ENCODE assay signal across 1 cellular context in the genomic region with DNA sequence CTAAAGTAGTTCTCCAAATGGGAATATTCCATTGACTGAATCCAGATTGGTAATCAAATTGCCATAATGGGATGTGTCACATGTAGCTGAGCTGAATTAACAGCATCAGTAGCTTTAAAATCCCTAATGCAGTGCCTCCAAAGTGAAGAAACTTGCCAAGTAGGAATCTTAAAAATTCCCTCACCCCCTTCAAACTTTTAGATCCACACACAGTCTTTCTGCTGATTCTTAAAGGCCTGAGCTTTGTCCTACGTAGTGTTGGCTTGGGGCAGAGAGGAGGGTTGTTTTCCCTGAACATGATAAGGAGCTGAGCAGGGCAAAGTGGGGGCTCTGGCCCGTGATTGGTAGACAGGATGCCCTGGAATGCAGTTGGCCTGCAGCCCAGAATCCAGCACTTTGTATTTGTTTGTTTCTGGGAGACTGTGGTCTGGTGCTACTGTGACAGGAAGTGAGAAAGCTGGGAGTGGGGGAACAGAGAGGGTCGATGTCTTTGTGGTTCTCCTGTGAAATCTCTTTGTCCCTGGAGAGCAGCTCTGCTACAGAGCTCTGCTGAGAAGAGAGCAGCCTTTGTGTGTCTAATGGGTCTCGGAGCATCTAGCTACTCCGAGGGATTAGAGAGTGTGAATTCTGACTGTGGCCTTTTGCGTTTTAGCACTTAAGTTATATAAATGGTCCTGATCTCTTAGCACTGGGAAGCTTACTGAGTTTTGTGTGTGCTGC.
TF ChIP-seq lines count a peak whose summit lies in the region.

No MANE protein-coding gene starts in this region.

TF ChIP-seq in HepG2, 621 proteins besides CTCF, POLR2A, EP300 and RAD21 (continued from another document and continues in another):
- TF ChIP-seq, protein P1, sequence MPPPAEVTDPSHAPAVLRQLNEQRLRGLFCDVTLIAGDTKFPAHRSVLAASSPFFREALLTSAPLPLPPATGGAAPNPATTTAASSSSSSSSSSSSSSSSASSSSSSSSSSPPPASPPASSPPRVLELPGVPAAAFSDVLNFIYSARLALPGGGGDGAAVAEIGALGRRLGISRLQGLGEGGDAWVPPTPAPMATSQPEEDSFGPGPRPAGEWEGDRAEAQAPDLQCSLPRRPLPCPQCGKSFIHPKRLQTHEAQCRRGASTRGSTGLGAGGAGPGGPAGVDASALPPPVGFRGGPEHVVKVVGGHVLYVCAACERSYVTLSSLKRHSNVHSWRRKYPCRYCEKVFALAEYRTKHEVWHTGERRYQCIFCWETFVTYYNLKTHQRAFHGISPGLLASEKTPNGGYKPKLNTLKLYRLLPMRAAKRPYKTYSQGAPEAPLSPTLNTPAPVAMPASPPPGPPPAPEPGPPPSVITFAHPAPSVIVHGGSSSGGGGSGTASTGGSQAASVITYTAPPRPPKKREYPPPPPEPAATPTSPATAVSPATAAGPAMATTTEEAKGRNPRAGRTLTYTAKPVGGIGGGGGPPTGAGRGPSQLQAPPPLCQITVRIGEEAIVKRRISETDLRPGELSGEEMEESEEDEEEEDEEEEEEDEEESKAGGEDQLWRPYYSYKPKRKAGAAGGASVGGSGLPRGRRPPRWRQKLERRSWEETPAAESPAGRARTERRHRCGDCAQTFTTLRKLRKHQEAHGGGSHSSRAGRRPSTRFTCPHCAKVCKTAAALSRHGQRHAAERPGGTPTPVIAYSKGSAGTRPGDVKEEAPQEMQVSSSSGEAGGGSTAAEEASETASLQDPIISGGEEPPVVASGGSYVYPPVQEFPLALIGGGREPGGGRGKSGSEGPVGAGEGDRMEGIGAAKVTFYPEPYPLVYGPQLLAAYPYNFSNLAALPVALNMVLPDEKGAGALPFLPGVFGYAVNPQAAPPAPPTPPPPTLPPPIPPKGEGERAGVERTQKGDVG (CRISPR knock-in tag; IDR thresholded peaks at IDR 0.05; ENCODE audit: borderline replicate concordance) = no peak
- no peak; the same call in 1 of the 2 replicates for TF ChIP-seq TBX3 (IDR thresholded peaks at IDR 0.05; ENCODE audit: borderline replicate concordance)
- no peak for TF ChIP-seq CBX2 (IDR thresholded peaks at IDR 0.05; ENCODE audit: low read depth, low read length)
- TF ChIP-seq CBX2 (CRISPR knock-in tag; IDR thresholded peaks at IDR 0.05; ENCODE audit: low read depth) = no peak
- no peak for TF ChIP-seq GPN1 (CRISPR knock-in tag; IDR thresholded peaks at IDR 0.05; ENCODE audit: borderline replicate concordance)
- no peak for TF ChIP-seq ZNF557 (CRISPR knock-in tag; IDR thresholded peaks at IDR 0.05)
- TF ChIP-seq ZNF570 (CRISPR knock-in tag; IDR thresholded peaks at IDR 0.05; ENCODE audit: borderline replicate concordance) = no peak
- no peak for TF ChIP-seq TAF15 (IDR thresholded peaks at IDR 0.05; ENCODE audit: low read depth, low read length, poor library complexity, severe bottlenecking)
- no peak for TF ChIP-seq RAD51 (IDR thresholded peaks at IDR 0.05; ENCODE audit: borderline replicate concordance)
- TF ChIP-seq PHB2 (IDR thresholded peaks at IDR 0.05; ENCODE audit: partially characterized antibody) = no peak
- no peak for TF ChIP-seq NRL (CRISPR knock-in tag; IDR thresholded peaks at IDR 0.05; ENCODE audit: borderline replicate concordance)
- TF ChIP-seq, protein P2, sequence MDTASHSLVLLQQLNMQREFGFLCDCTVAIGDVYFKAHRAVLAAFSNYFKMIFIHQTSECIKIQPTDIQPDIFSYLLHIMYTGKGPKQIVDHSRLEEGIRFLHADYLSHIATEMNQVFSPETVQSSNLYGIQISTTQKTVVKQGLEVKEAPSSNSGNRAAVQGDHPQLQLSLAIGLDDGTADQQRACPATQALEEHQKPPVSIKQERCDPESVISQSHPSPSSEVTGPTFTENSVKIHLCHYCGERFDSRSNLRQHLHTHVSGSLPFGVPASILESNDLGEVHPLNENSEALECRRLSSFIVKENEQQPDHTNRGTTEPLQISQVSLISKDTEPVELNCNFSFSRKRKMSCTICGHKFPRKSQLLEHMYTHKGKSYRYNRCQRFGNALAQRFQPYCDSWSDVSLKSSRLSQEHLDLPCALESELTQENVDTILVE (CRISPR knock-in tag; IDR thresholded peaks at IDR 0.05) = no peak
- TF ChIP-seq, protein P3, sequence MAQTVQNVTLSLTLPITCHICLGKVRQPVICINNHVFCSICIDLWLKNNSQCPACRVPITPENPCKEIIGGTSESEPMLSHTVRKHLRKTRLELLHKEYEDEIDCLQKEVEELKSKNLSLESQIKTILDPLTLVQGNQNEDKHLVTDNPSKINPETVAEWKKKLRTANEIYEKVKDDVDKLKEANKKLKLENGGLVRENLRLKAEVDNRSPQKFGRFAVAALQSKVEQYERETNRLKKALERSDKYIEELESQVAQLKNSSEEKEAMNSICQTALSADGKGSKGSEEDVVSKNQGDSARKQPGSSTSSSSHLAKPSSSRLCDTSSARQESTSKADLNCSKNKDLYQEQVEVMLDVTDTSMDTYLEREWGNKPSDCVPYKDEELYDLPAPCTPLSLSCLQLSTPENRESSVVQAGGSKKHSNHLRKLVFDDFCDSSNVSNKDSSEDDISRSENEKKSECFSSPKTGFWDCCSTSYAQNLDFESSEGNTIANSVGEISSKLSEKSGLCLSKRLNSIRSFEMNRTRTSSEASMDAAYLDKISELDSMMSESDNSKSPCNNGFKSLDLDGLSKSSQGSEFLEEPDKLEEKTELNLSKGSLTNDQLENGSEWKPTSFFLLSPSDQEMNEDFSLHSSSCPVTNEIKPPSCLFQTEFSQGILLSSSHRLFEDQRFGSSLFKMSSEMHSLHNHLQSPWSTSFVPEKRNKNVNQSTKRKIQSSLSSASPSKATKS (CRISPR knock-in tag; IDR thresholded peaks at IDR 0.05) = no peak
- TF ChIP-seq, protein P4, sequence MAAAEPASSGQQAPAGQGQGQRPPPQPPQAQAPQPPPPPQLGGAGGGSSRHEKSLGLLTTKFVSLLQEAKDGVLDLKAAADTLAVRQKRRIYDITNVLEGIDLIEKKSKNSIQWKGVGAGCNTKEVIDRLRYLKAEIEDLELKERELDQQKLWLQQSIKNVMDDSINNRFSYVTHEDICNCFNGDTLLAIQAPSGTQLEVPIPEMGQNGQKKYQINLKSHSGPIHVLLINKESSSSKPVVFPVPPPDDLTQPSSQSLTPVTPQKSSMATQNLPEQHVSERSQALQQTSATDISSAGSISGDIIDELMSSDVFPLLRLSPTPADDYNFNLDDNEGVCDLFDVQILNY (CRISPR knock-in tag; conservative IDR thresholded peaks at IDR 0.05) = no peak
- no peak for TF ChIP-seq NFRKB (IDR thresholded peaks at IDR 0.05)
- TF ChIP-seq ZNF607 (CRISPR knock-in tag; IDR thresholded peaks at IDR 0.05; ENCODE audit: borderline replicate concordance) = no peak
- no peak for TF ChIP-seq ZFP90 (CRISPR knock-in tag; IDR thresholded peaks at IDR 0.05; ENCODE audit: borderline replicate concordance)
- TF ChIP-seq, protein P5, sequence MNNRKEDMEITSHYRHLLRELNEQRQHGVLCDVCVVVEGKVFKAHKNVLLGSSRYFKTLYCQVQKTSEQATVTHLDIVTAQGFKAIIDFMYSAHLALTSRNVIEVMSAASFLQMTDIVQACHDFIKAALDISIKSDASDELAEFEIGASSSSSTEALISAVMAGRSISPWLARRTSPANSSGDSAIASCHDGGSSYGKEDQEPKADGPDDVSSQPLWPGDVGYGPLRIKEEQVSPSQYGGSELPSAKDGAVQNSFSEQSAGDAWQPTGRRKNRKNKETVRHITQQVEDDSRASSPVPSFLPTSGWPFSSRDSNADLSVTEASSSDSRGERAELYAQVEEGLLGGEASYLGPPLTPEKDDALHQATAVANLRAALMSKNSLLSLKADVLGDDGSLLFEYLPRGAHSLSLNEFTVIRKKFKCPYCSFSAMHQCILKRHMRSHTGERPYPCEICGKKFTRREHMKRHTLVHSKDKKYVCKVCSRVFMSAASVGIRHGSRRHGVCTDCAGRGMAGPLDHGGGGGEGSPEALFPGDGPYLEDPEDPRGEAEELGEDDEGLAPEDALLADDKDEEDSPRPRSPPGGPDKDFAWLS (CRISPR knock-in tag; IDR thresholded peaks at IDR 0.05; ENCODE audit: borderline replicate concordance) = no peak
- TF ChIP-seq NR2F2 (IDR thresholded peaks at IDR 0.05; ENCODE audit: borderline replicate concordance, low read depth) = no peak
- TF ChIP-seq CREM (IDR thresholded peaks at IDR 0.05) = peak; percentile 88
- TF ChIP-seq CREM (CRISPR knock-in tag; IDR thresholded peaks at IDR 0.05) = no peak
- peak; percentile 66 for TF ChIP-seq ZFP1 (CRISPR knock-in tag; IDR thresholded peaks at IDR 0.05)
- no peak for TF ChIP-seq EEA1 (CRISPR knock-in tag; IDR thresholded peaks at IDR 0.05; ENCODE audit: borderline replicate concordance)
- peak; percentile 68 for TF ChIP-seq CBFB (CRISPR knock-in tag; IDR thresholded peaks at IDR 0.05)
- TF ChIP-seq HOXA3 (CRISPR knock-in tag; IDR thresholded peaks at IDR 0.05) = peak; percentile 49; the same call in 1 of the 2 replicates
- no peak for TF ChIP-seq SP140L (CRISPR knock-in tag; IDR thresholded peaks at IDR 0.05; ENCODE audit: borderline replicate concordance)
- TF ChIP-seq ZFP36L2 (CRISPR knock-in tag; IDR thresholded peaks at IDR 0.05) = no peak
- no peak for TF ChIP-seq ZMAT3 (CRISPR knock-in tag; conservative IDR thresholded peaks at IDR 0.05)
- no peak for TF ChIP-seq ZNF263 (CRISPR knock-in tag; IDR thresholded peaks at IDR 0.05)
- 0 out of 2 replicates have a peak, but pooled peaks have one; percentile 55 for TF ChIP-seq ZNF589 (CRISPR knock-in tag; conservative IDR thresholded peaks at IDR 0.05)
- TF ChIP-seq, protein P6, sequence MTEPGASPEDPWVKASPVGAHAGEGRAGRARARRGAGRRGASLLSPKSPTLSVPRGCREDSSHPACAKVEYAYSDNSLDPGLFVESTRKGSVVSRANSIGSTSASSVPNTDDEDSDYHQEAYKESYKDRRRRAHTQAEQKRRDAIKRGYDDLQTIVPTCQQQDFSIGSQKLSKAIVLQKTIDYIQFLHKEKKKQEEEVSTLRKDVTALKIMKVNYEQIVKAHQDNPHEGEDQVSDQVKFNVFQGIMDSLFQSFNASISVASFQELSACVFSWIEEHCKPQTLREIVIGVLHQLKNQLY (CRISPR knock-in tag; IDR thresholded peaks at IDR 0.05) = no peak; the same call in 1 of the 2 replicates
- TF ChIP-seq, protein P7, sequence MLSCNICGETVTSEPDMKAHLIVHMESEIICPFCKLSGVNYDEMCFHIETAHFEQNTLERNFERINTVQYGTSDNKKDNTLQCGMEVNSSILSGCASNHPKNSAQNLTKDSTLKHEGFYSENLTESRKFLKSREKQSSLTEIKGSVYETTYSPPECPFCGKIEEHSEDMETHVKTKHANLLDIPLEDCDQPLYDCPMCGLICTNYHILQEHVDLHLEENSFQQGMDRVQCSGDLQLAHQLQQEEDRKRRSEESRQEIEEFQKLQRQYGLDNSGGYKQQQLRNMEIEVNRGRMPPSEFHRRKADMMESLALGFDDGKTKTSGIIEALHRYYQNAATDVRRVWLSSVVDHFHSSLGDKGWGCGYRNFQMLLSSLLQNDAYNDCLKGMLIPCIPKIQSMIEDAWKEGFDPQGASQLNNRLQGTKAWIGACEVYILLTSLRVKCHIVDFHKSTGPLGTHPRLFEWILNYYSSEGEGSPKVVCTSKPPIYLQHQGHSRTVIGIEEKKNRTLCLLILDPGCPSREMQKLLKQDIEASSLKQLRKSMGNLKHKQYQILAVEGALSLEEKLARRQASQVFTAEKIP (CRISPR knock-in tag; IDR thresholded peaks at IDR 0.05; ENCODE audit: borderline replicate concordance) = no peak
- TF ChIP-seq FOXK2 (IDR thresholded peaks at IDR 0.05) = 0 out of 2 replicates have a peak, but pooled peaks have one; percentile 26
- TF ChIP-seq MIER3 (CRISPR knock-in tag; IDR thresholded peaks at IDR 0.05; ENCODE audit: borderline replicate concordance) = no peak
- no peak for TF ChIP-seq ZSCAN21 (CRISPR knock-in tag; IDR thresholded peaks at IDR 0.05; ENCODE audit: borderline replicate concordance)
- no peak for TF ChIP-seq TBP (CRISPR knock-in tag; IDR thresholded peaks at IDR 0.05)
- no peak for TF ChIP-seq ZNF660 (CRISPR knock-in tag; IDR thresholded peaks at IDR 0.05; ENCODE audit: borderline replicate concordance, low read depth)
- no peak for TF ChIP-seq ARNT (IDR thresholded peaks at IDR 0.05)
- TF ChIP-seq KDM5B (CRISPR knock-in tag; IDR thresholded peaks at IDR 0.05; ENCODE audit: borderline replicate concordance) = no peak
- TF ChIP-seq, protein P8, sequence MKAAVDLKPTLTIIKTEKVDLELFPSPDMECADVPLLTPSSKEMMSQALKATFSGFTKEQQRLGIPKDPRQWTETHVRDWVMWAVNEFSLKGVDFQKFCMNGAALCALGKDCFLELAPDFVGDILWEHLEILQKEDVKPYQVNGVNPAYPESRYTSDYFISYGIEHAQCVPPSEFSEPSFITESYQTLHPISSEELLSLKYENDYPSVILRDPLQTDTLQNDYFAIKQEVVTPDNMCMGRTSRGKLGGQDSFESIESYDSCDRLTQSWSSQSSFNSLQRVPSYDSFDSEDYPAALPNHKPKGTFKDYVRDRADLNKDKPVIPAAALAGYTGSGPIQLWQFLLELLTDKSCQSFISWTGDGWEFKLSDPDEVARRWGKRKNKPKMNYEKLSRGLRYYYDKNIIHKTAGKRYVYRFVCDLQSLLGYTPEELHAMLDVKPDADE (CRISPR knock-in tag; IDR thresholded peaks at IDR 0.05) = no peak
- TF ChIP-seq, protein P9, sequence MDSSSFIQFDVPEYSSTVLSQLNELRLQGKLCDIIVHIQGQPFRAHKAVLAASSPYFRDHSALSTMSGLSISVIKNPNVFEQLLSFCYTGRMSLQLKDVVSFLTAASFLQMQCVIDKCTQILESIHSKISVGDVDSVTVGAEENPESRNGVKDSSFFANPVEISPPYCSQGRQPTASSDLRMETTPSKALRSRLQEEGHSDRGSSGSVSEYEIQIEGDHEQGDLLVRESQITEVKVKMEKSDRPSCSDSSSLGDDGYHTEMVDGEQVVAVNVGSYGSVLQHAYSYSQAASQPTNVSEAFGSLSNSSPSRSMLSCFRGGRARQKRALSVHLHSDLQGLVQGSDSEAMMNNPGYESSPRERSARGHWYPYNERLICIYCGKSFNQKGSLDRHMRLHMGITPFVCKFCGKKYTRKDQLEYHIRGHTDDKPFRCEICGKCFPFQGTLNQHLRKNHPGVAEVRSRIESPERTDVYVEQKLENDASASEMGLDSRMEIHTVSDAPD (CRISPR knock-in tag; IDR thresholded peaks at IDR 0.05) = no peak
- no peak for TF ChIP-seq SMAD1 (CRISPR knock-in tag; IDR thresholded peaks at IDR 0.05; ENCODE audit: borderline replicate concordance, low read depth)
